In genomic region chr2:29223851-29224692, GRCh38 we compare ENCODE assay signal across 10 cellular contexts.
DNase-seq lines count a peak whose midpoint lies in the region; ATAC-seq, FAIRE-seq and TF ChIP-seq lines count a peak whose summit lies in the region.
"Had no signal": no experiment of that assay in that cellular context is flagged by ENCODE, and none has a peak within 500 bp of the region (broad histone marks: within the 10 kb centered on the region; RNA-seq: fewer than 3 reads in every experiment).

No MANE protein-coding gene starts in this region.

- peaks cover 37% of the 10 kb centered on the region for H3K27me3 ChIP-seq in keratinocyte (ENCODE audit: control insufficient read depth, extremely low read depth, insufficient read depth, low read length)
- H3K27me3 ChIP-seq: SJSA1 had no signal

- TF ChIP-seq CTCF in keratinocyte (optimal IDR thresholded peaks at IDR 0.05 in 1 of 3, IDR thresholded peaks at IDR 0.05 in 1 of 3, conservative IDR thresholded peaks at IDR 0.05 in 1 of 3; ENCODE audit: extremely low read depth in 1 of 3, insufficient read depth in 2 of 3, low read length in 3 of 3), result no peak

- no peaks in the 10 kb centered on the region for H3K36me3 Mint-ChIP-seq in activated CD4-positive, alpha-beta memory T cell treated with anti-CD3 and anti-CD28 coated beads, Interleukin-2, amount 10 ng/mL, durations not matched to agents 7 days and 5 days (ENCODE audit: low read depth)
- H3K36me3 Mint-ChIP-seq in effector memory CD8-positive, alpha-beta T cell (ENCODE audit: insufficient read depth), result no peaks in the 10 kb centered on the region

- H3K4me1 ChIP-seq in keratinocyte (ENCODE audit: control insufficient read depth, extremely low read depth, insufficient read depth, low read length), result peaks cover 14% of the 10 kb centered on the region

- H2AFZ ChIP-seq in keratinocyte (ENCODE audit: control insufficient read depth, low read length), result no peak overlapping the region

- H3K4me3 ChIP-seq in keratinocyte (ENCODE audit: control insufficient read depth in 2 of 3, extremely low read depth in 1 of 3, insufficient read depth in 2 of 3, low read depth in 1 of 3, low read length in 3 of 3), result no peak overlapping the region
- H3K4me3 ChIP-seq: SJSA1 had no signal

- H3K4me1 Mint-ChIP-seq in activated CD4-positive, alpha-beta memory T cell treated with anti-CD3 and anti-CD28 coated beads, Interleukin-2, amount 10 ng/mL, durations not matched to agents 7 days and 5 days, result no peaks in the 10 kb centered on the region
- H3K4me1 Mint-ChIP-seq in effector memory CD8-positive, alpha-beta T cell (ENCODE audit: low read depth in 2 of 2), result no peaks in the 10 kb centered on the region
- H3K4me1 Mint-ChIP-seq: activated T-helper 17 cell treated with anti-CD3 and anti-CD28 coated beads, Interleukin-2, amount 50 U/mL, for 72 hours had no signal

- no peaks in the 10 kb centered on the region for H3K9me3 ChIP-seq in keratinocyte (ENCODE audit: control insufficient read depth, low read depth, low read length)
- H3K9me3 ChIP-seq: SJSA1 had no signal

- H3K9me3 Mint-ChIP-seq in activated CD4-positive, alpha-beta memory T cell treated with anti-CD3 and anti-CD28 coated beads, Interleukin-2, amount 10 ng/mL, durations not matched to agents 7 days and 5 days, result no peaks in the 10 kb centered on the region
- H3K9me3 Mint-ChIP-seq in effector memory CD8-positive, alpha-beta T cell, result no peaks in the 10 kb centered on the region
- H3K9me3 Mint-ChIP-seq: activated T-helper 17 cell treated with anti-CD3 and anti-CD28 coated beads, Interleukin-2, amount 50 U/mL, for 72 hours had no signal

- no peak overlapping the region for H3K9ac ChIP-seq in keratinocyte (ENCODE audit: control insufficient read depth, extremely low read depth, insufficient read depth, low read length)

- DNase-seq in activated effector memory CD4-positive, alpha-beta T cell treated with anti-CD3 and anti-CD28 coated beads, Interleukin-2, amount 50 U/mL, for 16 hours, result peak; percentile 47
- no peak for DNase-seq in activated effector memory CD4-positive, alpha-beta T cell treated with Interleukin-2 at 50 U/mL for 16 hours
- DNase-seq in astrocyte of the hippocampus (ENCODE audit: low read depth, low spot score) (peak; percentile 80), keratinocyte (ENCODE audit: low read depth, low spot score) (peak; percentile 28), urothelium cell line (ENCODE audit: low spot score) (peak; percentile 76), SW 1271 (lab: John Stamatoyannopoulos, UW) (no peak)
- no peak for DNase-seq in activated CD4-positive, alpha-beta memory T cell treated with anti-CD3 and anti-CD28 coated beads, Interleukin-2, amount 10 ng/mL, durations not matched to agents 7 days and 5 days
- no peak for DNase-seq in effector memory CD8-positive, alpha-beta T cell

- H3K79me2 ChIP-seq in keratinocyte (ENCODE audit: control insufficient read depth, insufficient read depth, low read length), result no peaks in the 10 kb centered on the region

- CTCF ChIA-PET in activated CD4-positive, alpha-beta memory T cell treated with anti-CD3 and anti-CD28 coated beads, Interleukin-2, amount 10 ng/mL, durations not matched to agents 7 days and 5 days (lab: Charles Lee), result interaction anchor here (1.0 to 1.1 kb wide), 2 partner anchors 13 to 269 kb away, joined by 3 read pairs; no protein-coding TSS in a partner anchor

- peaks cover 4% of the 10 kb centered on the region for H3K27me3 Mint-ChIP-seq in activated CD4-positive, alpha-beta memory T cell treated with anti-CD3 and anti-CD28 coated beads, Interleukin-2, amount 10 ng/mL, durations not matched to agents 7 days and 5 days
- H3K27me3 Mint-ChIP-seq in effector memory CD8-positive, alpha-beta T cell, result peaks cover 18 to 58% of the 10 kb centered on the region in 2 donors

- FAIRE-seq in keratinocyte (lab: Jason Lieb, UNC) (peak; percentile 71), urothelium cell line (lab: Jason Lieb, UNC) (peak; percentile 90)

- H4K20me1 ChIP-seq in keratinocyte (ENCODE audit: control insufficient read depth, extremely low read depth, insufficient read depth, low read length), result peaks cover 2% of the 10 kb centered on the region

- H3K27ac Mint-ChIP-seq in activated CD4-positive, alpha-beta memory T cell treated with anti-CD3 and anti-CD28 coated beads, Interleukin-2, amount 10 ng/mL, durations not matched to agents 7 days and 5 days, result no peak overlapping the region
- no peak overlapping the region for H3K27ac Mint-ChIP-seq in effector memory CD8-positive, alpha-beta T cell
- H3K27ac Mint-ChIP-seq: activated T-helper 17 cell treated with anti-CD3 and anti-CD28 coated beads, Interleukin-2, amount 50 U/mL, for 72 hours had no signal

- dilution Hi-C loops in keratinocyte (cut with MboI; ENCODE audit: extremely low pct_ligation_motif_present, low sequenced_read_pairs), result no loop called here

- no peaks in the 10 kb centered on the region for H3K9me1 ChIP-seq in keratinocyte (ENCODE audit: control insufficient read depth, extremely low read depth, insufficient read depth, low read length)

- no peak overlapping the region for H3K27ac ChIP-seq in keratinocyte (ENCODE audit: control insufficient read depth, insufficient read depth, low read length)
- H3K27ac ChIP-seq: SJSA1 had no signal

- H3K36me3 ChIP-seq in keratinocyte (ENCODE audit: control insufficient read depth in 2 of 2, extremely low read depth in 1 of 2, insufficient read depth in 2 of 2, low read length in 2 of 2), result no peaks in the 10 kb centered on the region
- H3K36me3 ChIP-seq: SJSA1 had no signal

- ATAC-seq in effector memory CD8-positive, alpha-beta T cell (replicated peaks), result no peak
- ATAC-seq: activated T-helper 17 cell treated with anti-CD3 and anti-CD28 coated beads, Interleukin-2, amount 50 U/mL, for 72 hours had no signal

- H3K4me2 ChIP-seq in keratinocyte (ENCODE audit: control insufficient read depth, extremely low read depth, insufficient read depth, low read depth, low read length), result no peak overlapping the region

- POLR2A ChIA-PET in activated CD4-positive, alpha-beta memory T cell treated with anti-CD3 and anti-CD28 coated beads, Interleukin-2, amount 10 ng/mL, durations not matched to agents 7 days and 5 days (lab: Charles Lee), result no interaction called here

- no peak overlapping the region for H3K4me3 Mint-ChIP-seq in activated CD4-positive, alpha-beta memory T cell treated with anti-CD3 and anti-CD28 coated beads, Interleukin-2, amount 10 ng/mL, durations not matched to agents 7 days and 5 days
- H3K4me3 Mint-ChIP-seq in effector memory CD8-positive, alpha-beta T cell, result no peak overlapping the region
- H3K4me3 Mint-ChIP-seq: activated T-helper 17 cell treated with anti-CD3 and anti-CD28 coated beads, Interleukin-2, amount 50 U/mL, for 72 hours had no signal

Comparison
In these comparisons a context has a peak if more than half of its experiments do, and no peak if none do; other contexts are left out.
1. DNase-seq: peak in activated effector memory CD4-positive, alpha-beta T cell treated with anti-CD3 and anti-CD28 coated beads, Interleukin-2, amount 50 U/mL, for 16 hours (single experiment), astrocyte of the hippocampus (single experiment), keratinocyte (single experiment) and urothelium cell line (single experiment); none in activated effector memory CD4-positive, alpha-beta T cell treated with Interleukin-2 at 50 U/mL for 16 hours (single experiment), activated CD4-positive, alpha-beta memory T cell treated with anti-CD3 and anti-CD28 coated beads, Interleukin-2, amount 10 ng/mL, durations not matched to agents 7 days and 5 days (single experiment), SW 1271 (0 of 2) and effector memory CD8-positive, alpha-beta T cell (0 of 3).